In the genomic region with DNA sequence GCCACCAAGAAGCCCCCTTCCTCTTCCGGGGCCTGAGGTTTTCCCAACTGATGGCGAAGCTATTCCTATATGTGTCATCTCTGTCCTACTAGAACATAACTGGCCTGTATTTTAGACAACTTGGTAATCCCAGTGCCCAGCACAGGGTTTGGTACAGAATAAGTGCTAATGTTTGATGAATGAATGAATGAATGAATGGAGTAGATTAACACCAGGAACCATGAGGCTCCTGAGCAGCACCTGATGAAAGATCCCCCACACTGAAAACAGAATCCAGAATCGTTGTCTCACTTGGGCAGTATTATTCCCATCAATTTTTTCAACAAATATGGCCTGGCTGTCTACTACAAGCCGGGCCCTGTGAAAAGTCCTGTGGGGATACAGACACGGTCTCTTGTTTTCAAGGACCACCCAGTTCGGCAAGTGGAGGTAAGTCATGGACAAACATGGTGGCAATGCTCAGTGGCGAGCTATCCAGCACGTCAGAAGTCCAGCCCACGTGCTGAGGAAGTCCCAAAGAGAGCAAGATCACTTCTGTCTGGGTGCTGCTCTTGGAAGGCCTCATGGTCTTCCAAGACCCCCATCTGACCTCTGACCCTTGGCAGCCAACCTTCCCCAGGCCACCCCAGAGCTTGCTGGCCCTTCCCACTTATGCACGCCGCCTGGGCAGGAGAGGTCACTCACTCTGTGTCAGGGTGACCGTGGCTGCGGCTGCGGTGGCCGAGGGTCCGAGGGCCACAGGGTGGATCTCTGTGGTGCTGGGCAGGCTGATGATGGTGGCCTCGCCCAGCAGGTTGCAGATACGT, we compare ENCODE assay signal across 8 cellular contexts. TPM values are rescaled to one million over a fixed set of nuclear protein-coding genes. Genes with fewer than 3 reads are reported as not detected.
DNase-seq lines count a peak whose midpoint lies in the region; ATAC-seq and TF ChIP-seq lines count a peak whose summit lies in the region.

No MANE protein-coding gene starts in this region.

- TF ChIP-seq CTCF in Caco-2 (IDR thresholded peaks at IDR 0.05; ENCODE audit: insufficient read depth in 1 of 2, low read depth in 1 of 2, low read length in 1 of 2, severe bottlenecking in 1 of 2, unreplicated experiment in 1 of 2) (no peak), fibroblast of mammary gland (conservative IDR thresholded peaks at IDR 0.05; ENCODE audit: control insufficient read depth, insufficient read depth, low read depth, low read length) (no peak), osteocyte (IDR thresholded peaks at IDR 0.05) (no peak), natural killer cell (IDR thresholded peaks at IDR 0.05) (no peak)

- H3K4me3 ChIP-seq in Caco-2 (ENCODE audit: low read depth, low read length) (peak overlapping the region; percentile 26), NT2/D1 (ENCODE audit: insufficient read length, low read depth) (peak overlapping the region; percentile 28), fibroblast of mammary gland (ENCODE audit: control insufficient read depth, low read depth, low read length) (peak overlapping the region; percentile 50)

- intact Hi-C loops in Caco-2 (cut with micrococcal nuclease; ENCODE audit: unreplicated experiment) (loop anchor here (5.0 kb wide), 1 partner anchor 51 kb away; no protein-coding TSS in a partner anchor), natural killer cell (cut with micrococcal nuclease) (loop anchor here (2.0 to 10.0 kb wide), 2 partner anchors 39 to 291 kb away; a partner anchor contains a TSS)

- peaks cover 8% of the 10 kb centered on the region for H3K4me1 Mint-ChIP-seq in Caco-2 (ENCODE audit: low read depth, unreplicated experiment)
- peaks cover 27% of the 10 kb centered on the region for H3K4me1 Mint-ChIP-seq in osteocyte (ENCODE audit: unreplicated experiment)
- peaks cover 40 to 41% of the 10 kb centered on the region in 2 donors for H3K4me1 Mint-ChIP-seq in natural killer cell

- H3K4me3 Mint-ChIP-seq in Caco-2 (ENCODE audit: unreplicated experiment) (no peak overlapping the region), osteocyte (ENCODE audit: unreplicated experiment) (no peak overlapping the region), natural killer cell (no peak overlapping the region)

- ATAC-seq in GM19023 (IDR thresholded peaks at IDR 0.05; ENCODE audit: unreplicated experiment) (no peak), natural killer cell (no peak)

- H3K9me3 ChIP-seq in Caco-2 (no peaks in the 10 kb centered on the region), NT2/D1 (ENCODE audit: insufficient read depth, low read length) (no peaks in the 10 kb centered on the region)

- peaks cover 6% of the 10 kb centered on the region for H3K36me3 Mint-ChIP-seq in Caco-2 (ENCODE audit: insufficient read depth, unreplicated experiment)
- H3K36me3 Mint-ChIP-seq in osteocyte (ENCODE audit: unreplicated experiment) = peaks cover 7% of the 10 kb centered on the region
- H3K36me3 Mint-ChIP-seq in natural killer cell = no peaks in the 10 kb centered on the region

- H3K27ac Mint-ChIP-seq in Caco-2 (ENCODE audit: unreplicated experiment) (no peak overlapping the region), osteocyte (ENCODE audit: unreplicated experiment) (peak overlapping the region; percentile 45), natural killer cell (no peak overlapping the region)

- no TSS peak for BruUV-seq in Caco-2 (replicated peaks; lab: Mats Ljungman, UMichigan)

- DNase-seq in Caco-2 = peak in 1 of 2 experiments; percentile 37
- no peak for DNase-seq in NT2/D1 (ENCODE audit: low read depth, low spot score)
- DNase-seq in fibroblast of mammary gland (ENCODE audit: low read depth) = no peak
- no peak for DNase-seq in osteocyte (ENCODE audit: extremely low spot score, unreplicated experiment)
- DNase-seq in A172 (ENCODE audit: low spot score) = no peak
- DNase-seq in natural killer cell = no peak
- DNase-seq in activated T-cell treated with anti-CD3 and anti-CD28 coated beads, Interleukin-2, amount 50 U/mL, for 48 hours = no peak

- POLR2A ChIA-PET in Caco-2 (lab: Charles Lee) = no interaction called here

- CTCF ChIA-PET in Caco-2 (lab: Charles Lee) = interaction anchor here (1.4 kb wide), 1 partner anchor 13 kb away, joined by 15 read pairs; no protein-coding TSS in a partner anchor

- H3K36me3 ChIP-seq in Caco-2 (ENCODE audit: control insufficient read depth, insufficient read depth, low read length) (no peaks in the 10 kb centered on the region), NT2/D1 (ENCODE audit: insufficient read depth, insufficient read length, low read length) (peaks cover 13% of the 10 kb centered on the region)

- no peaks in the 10 kb centered on the region for H3K27me3 Mint-ChIP-seq in Caco-2 (ENCODE audit: insufficient read depth, unreplicated experiment)
- no peaks in the 10 kb centered on the region for H3K27me3 Mint-ChIP-seq in osteocyte (ENCODE audit: unreplicated experiment)
- H3K27me3 Mint-ChIP-seq in natural killer cell (ENCODE audit: low read depth in 2 of 2) = no peaks in the 10 kb centered on the region

- peaks cover 12% of the 10 kb centered on the region for H3K4me1 ChIP-seq in Caco-2
- peaks cover 14% of the 10 kb centered on the region for H3K4me1 ChIP-seq in NT2/D1 (ENCODE audit: insufficient read depth, insufficient read length)

- no peaks in the 10 kb centered on the region for H3K27me3 ChIP-seq in Caco-2 (replicated peaks; ENCODE audit: control insufficient read depth, insufficient read depth, low read length)
- no peaks in the 10 kb centered on the region for H3K27me3 ChIP-seq in NT2/D1 (ENCODE audit: insufficient read depth, insufficient read length)

- H3K9ac ChIP-seq in NT2/D1 (ENCODE audit: insufficient read length, low read depth) = peak overlapping the region; percentile 56

- no peaks in the 10 kb centered on the region for H3K9me3 Mint-ChIP-seq in Caco-2 (ENCODE audit: unreplicated experiment)
- no peaks in the 10 kb centered on the region for H3K9me3 Mint-ChIP-seq in osteocyte (ENCODE audit: unreplicated experiment)
- H3K9me3 Mint-ChIP-seq in natural killer cell = no peaks in the 10 kb centered on the region

RNA-seq across cellular contexts. Expression of a gene that starts 1.0 kb away (rescaled TPM):
- 8.5 and 8.6 TPM in 2 replicates for total RNA-seq in Caco-2 (2022)
- total RNA-seq in osteocyte = 8.4 and 8.8 TPM in 2 replicates
- 14.1 and 15.7 TPM in 2 replicates for total RNA-seq in A172 (2014; rRNA removed; shearing (Covaris generic))
- 10 to 100 TPM; 11.9 to 12.6 (median 12.1) TPM for total RNA-seq in natural killer cell

RNA-seq across cellular contexts. Expression of a gene that starts 1.9 kb away (rescaled TPM):
- total RNA-seq in Caco-2 (2022) = 16.5 and 18.5 TPM in 2 replicates
- total RNA-seq in osteocyte = 15.6 and 18.0 TPM in 2 replicates
- 27.8 and 32.7 TPM in 2 replicates for total RNA-seq in A172 (2014; rRNA removed; shearing (Covaris generic))
- 10 to 100 TPM; 16.8 to 19.1 (median 18.9) TPM for total RNA-seq in natural killer cell
